Comparison of ENCODE assay signal across 27 cellular contexts in the genomic region with DNA sequence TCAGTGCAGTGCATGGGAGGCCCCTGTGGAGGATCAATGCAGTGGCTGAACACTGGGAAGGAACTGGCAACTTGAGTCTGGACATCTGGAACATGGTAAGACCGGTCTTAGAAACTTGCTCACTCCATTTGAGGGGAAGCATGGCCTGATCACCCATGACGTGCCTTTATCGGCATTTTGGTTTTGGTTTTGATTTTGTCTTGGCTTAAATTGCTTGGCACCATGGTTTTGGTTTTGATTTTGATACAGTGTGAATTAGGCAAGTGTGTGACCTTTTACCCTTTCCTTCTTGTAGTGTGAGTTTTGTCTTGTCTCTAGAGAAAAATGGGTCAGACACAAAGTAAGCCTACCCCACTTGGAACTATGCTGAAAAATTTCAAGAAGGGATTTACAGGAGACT.
DNase-seq lines count a peak whose midpoint lies in the region; ATAC-seq and TF ChIP-seq lines count a peak whose summit lies in the region.
"Had no signal": no experiment of that assay in that cellular context is flagged by ENCODE, and none has a peak within 500 bp of the region (broad histone marks: within the 10 kb centered on the region; RNA-seq: fewer than 3 reads in every experiment).

No MANE protein-coding gene starts in this region.

- H3K9me3 Mint-ChIP-seq in CD4-positive, CD25-positive, alpha-beta regulatory T cell, result no peaks in the 10 kb centered on the region

- intact Hi-C loops in testis (cut with DNase I; ENCODE audit: low total_unique reads), result no loop called here

- peak; percentile 80 to 87 for ATAC-seq in activated CD4-positive, CD25-positive, alpha-beta regulatory T cell treated with anti-CD3 and anti-CD28 coated beads, Interleukin-2, amount 50 U/mL, for 24 hours
- peak; percentile 37 to 44 for ATAC-seq in CD4-positive, CD25-positive, alpha-beta regulatory T cell (ENCODE audit: low read depth in 2 of 2)
- ATAC-seq: left lung, psoas muscle had no signal

- no peak for DNase-seq in activated CD4-positive, CD25-positive, alpha-beta regulatory T cell treated with anti-CD3 and anti-CD28 coated beads, Interleukin-2, amount 50 U/mL, for 72 hours
- DNase-seq in CD4-positive, CD25-positive, alpha-beta regulatory T cell, result peak in 2 of 3 donors; percentile 13 to 29
- DNase-seq in RPMI8226 (peak; percentile 10), fibroblast of mammary gland (ENCODE audit: low read depth) (peak; percentile 0), NCI-H524 (lab: John Stamatoyannopoulos, UW) (no peak), cortex of kidney (lab: John Stamatoyannopoulos, UW) (no peak), testis (no peak)
- DNase-seq: activated CD8-positive, alpha-beta memory T cell treated with anti-CD3 and anti-CD28 coated beads, Interleukin-2, amount 50 U/mL, for 4 hours; activated gamma-delta T cell; cerebellar nuclear complex; dorsolateral prefrontal cortex; hypothalamus; IMR-90; left lung; NCI-H1105; NCI-H187 treated with DMSO at 0.1 percent for 48 hours; NCI-H526; occipital lobe; psoas muscle; sigmoid colon; SJCRH30; stimulated activated CD4-positive, alpha-beta T cell treated with anti-CD3 and anti-CD28 coated beads, Interleukin-4, amount 100 ng/mL, for 4 hours; stimulated activated naive CD4-positive, alpha-beta T cell had no signal

- no peaks in the 10 kb centered on the region for H3K27me3 Mint-ChIP-seq in CD4-positive, CD25-positive, alpha-beta regulatory T cell

- no peaks in the 10 kb centered on the region for H3K36me3 ChIP-seq in CD4-positive, CD25-positive, alpha-beta regulatory T cell (ENCODE audit: control insufficient read depth, insufficient read depth, low read length)
- no peaks in the 10 kb centered on the region for H3K36me3 ChIP-seq in testis (ENCODE audit: low read depth, missing control alignments)
- H3K36me3 ChIP-seq: left lung, sigmoid colon, SJCRH30, thoracic aorta, vagina had no signal

- no peaks in the 10 kb centered on the region for H3K4me1 ChIP-seq in CD4-positive, CD25-positive, alpha-beta regulatory T cell (ENCODE audit: control insufficient read depth, insufficient read depth, low read length, poor library complexity, severe bottlenecking)
- H3K4me1 ChIP-seq in testis, result no peaks in the 10 kb centered on the region
- H3K4me1 ChIP-seq: left lung, psoas muscle, sigmoid colon, SJCRH30, vagina had no signal

- no peaks in the 10 kb centered on the region for H3K36me3 Mint-ChIP-seq in CD4-positive, CD25-positive, alpha-beta regulatory T cell

- H3K4me3 Mint-ChIP-seq in CD4-positive, CD25-positive, alpha-beta regulatory T cell, result peak overlapping the region in 2 of 4 donors; percentile 23 to 50

- no peak for TF ChIP-seq CTCF in fibroblast of mammary gland (conservative IDR thresholded peaks at IDR 0.05; ENCODE audit: control insufficient read depth, insufficient read depth, low read depth, low read length)
- no peak for TF ChIP-seq CTCF in testis (IDR thresholded peaks at IDR 0.05)

- TF ChIP-seq POLR2A in testis (IDR thresholded peaks at IDR 0.05), result no peak

- H3K27me3 ChIP-seq in CD4-positive, CD25-positive, alpha-beta regulatory T cell (ENCODE audit: control insufficient read depth, insufficient read depth, low read length), result no peaks in the 10 kb centered on the region
- no peaks in the 10 kb centered on the region for H3K27me3 ChIP-seq in testis
- H3K27me3 ChIP-seq: dorsolateral prefrontal cortex, left lung, sigmoid colon, SJCRH30, vagina had no signal

- peaks cover 0 to 12% (median 0%) of the 10 kb centered on the region in 4 donors for H3K4me1 Mint-ChIP-seq in CD4-positive, CD25-positive, alpha-beta regulatory T cell

- H3K27ac Mint-ChIP-seq in CD4-positive, CD25-positive, alpha-beta regulatory T cell, result peak overlapping the region in 2 of 3 donors; percentile 39 to 49

- WGBS in testis, 2 donors, result 90% methylated on average over 2 to 3 of the region's 3 CpGs

- no peaks in the 10 kb centered on the region for H3K9me3 ChIP-seq in CD4-positive, CD25-positive, alpha-beta regulatory T cell (ENCODE audit: control insufficient read depth in 2 of 2, low read length in 2 of 2)
- no peaks in the 10 kb centered on the region for H3K9me3 ChIP-seq in testis
- H3K9me3 ChIP-seq: psoas muscle, sigmoid colon, thoracic aorta, vagina had no signal

- H3K4me3 ChIP-seq in CD4-positive, CD25-positive, alpha-beta regulatory T cell (ENCODE audit: low read depth, low read length), result peak overlapping the region; percentile 57
- H3K4me3 ChIP-seq in fibroblast of mammary gland (ENCODE audit: control insufficient read depth, low read depth, low read length) (no peak overlapping the region), testis (no peak overlapping the region)
- H3K4me3 ChIP-seq: dorsolateral prefrontal cortex, left lung, psoas muscle, sigmoid colon, SJCRH30, thoracic aorta, vagina had no signal

- no peak overlapping the region for H3K27ac ChIP-seq in CD4-positive, CD25-positive, alpha-beta regulatory T cell (ENCODE audit: insufficient read depth, low read length, poor library complexity, severe bottlenecking)
- no peak overlapping the region for H3K27ac ChIP-seq in testis
- H3K27ac ChIP-seq: 22Rv1, dorsolateral prefrontal cortex, left lung, psoas muscle, sigmoid colon, SJCRH30, thoracic aorta, vagina had no signal

Comparison
In these comparisons a context has a peak if more than half of its experiments do, and no peak if none do; other contexts are left out.
1. DNase-seq: peak in CD4-positive, CD25-positive, alpha-beta regulatory T cell (2 of 3), RPMI8226 (single experiment) and fibroblast of mammary gland (single experiment); none in activated CD4-positive, CD25-positive, alpha-beta regulatory T cell treated with anti-CD3 and anti-CD28 coated beads, Interleukin-2, amount 50 U/mL, for 72 hours (single experiment), NCI-H524 (0 of 2), cortex of kidney (single experiment) and testis (single experiment).